34 cellular contexts compared by ENCODE assay signal in the genomic region with DNA sequence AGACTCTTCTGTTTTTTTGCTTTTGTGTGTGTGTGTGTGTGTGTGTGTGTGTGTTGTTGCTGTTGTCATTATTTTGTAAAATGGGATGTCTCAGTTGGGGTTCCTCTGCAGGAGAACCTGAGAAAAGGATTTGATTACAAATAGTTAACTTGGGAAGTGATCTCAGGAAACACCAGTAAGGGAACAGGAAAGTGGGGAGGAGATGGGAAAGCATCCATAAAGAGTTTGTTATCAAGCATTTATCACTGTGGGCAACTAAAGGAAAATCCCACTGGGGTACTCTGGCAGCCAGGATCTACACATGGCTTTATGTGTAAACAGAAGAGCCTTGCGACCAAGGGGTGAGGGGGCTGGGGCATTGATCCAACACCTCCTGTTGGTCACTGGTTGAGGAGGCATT.
"Had no signal": no experiment of that assay in that cellular context is flagged by ENCODE, and none has a peak within 500 bp of the region (broad histone marks: within the 10 kb centered on the region; RNA-seq: fewer than 3 reads in every experiment).

No MANE protein-coding gene starts in this region.

- DNase-seq: Karpas-422, Kasumi-1, MG63, MM.1S, MV-4-11, NCI-H1048, NCI-H1092, NCI-H1092 treated with DMSO at 0.1 percent for 48 hours, NCI-H1105, NCI-H1105 treated with DMSO at 0.1 percent for 48 hours, NCI-H1417, NCI-H1417 treated with DMSO at 0.1 percent for 48 hours, NCI-H1436, NCI-H1436 treated with DMSO at 0.1 percent for 48 hours, NCI-H146, NCI-H1694, NCI-H1694 treated with DMSO at 0.1 percent for 48 hours, NCI-H187, NCI-H187 treated with DMSO at 0.1 percent for 48 hours, NCI-H1930, NCI-H2029, NCI-H2029 treated with DMSO at 0.1 percent for 48 hours, NCI-H2081, NCI-H2081 treated with DMSO at 0.1 percent for 48 hours, NCI-H2107, NCI-H2171, NCI-H2171 treated with DMSO at 0.1 percent for 48 hours, NCI-H2227 treated with DMSO at 0.1 percent for 48 hours, NCI-H226, NCI-H345, NCI-H446, NCI-H446 treated with DMSO at 0.1 percent for 48 hours, NCI-H510A, NCI-H510A treated with DMSO at 0.1 percent for 48 hours had no signal

- H3K4me3 ChIP-seq: MG63 had no signal

- H3K27me3 ChIP-seq: MG63 had no signal
